In the genomic region with DNA sequence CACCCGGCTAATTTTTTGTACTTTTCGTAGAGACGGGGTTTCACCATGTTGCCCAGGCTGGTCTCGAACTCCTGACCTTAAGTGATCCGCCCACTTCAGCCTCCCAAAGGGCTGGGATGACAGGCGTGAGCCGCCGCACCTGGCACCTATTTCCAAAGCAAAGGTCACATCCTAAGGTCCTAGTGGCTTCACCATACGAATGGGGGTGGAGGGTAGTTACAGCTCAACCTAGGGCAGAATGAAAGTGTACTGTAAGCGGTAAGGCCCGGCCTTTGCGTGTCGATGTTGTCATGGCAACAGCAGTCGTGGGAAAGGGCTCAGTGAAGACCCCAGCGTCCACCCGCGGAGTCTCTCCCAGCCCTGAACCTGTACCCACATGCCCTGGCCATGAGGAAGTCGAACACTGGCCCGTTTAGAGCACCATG, we compare ENCODE assay signal across 1 cellular context.
TF ChIP-seq lines count a peak whose summit lies in the region.

No MANE protein-coding gene starts in this region.

TF ChIP-seq in HepG2, 621 proteins besides CTCF, POLR2A, EP300 and RAD21 (continues in another document):
- no peak for TF ChIP-seq ZSCAN31 (CRISPR knock-in tag; IDR thresholded peaks at IDR 0.05; ENCODE audit: low read depth)
- 0 out of 2 replicates have a peak, but pooled peaks have one; percentile 9 for TF ChIP-seq ZNF138 (CRISPR knock-in tag; IDR thresholded peaks at IDR 0.05; ENCODE audit: low read depth)
- no peak for TF ChIP-seq ZBTB40 (IDR thresholded peaks at IDR 0.05)
- no peak for TF ChIP-seq ZBTB40 (CRISPR knock-in tag; IDR thresholded peaks at IDR 0.05)
- no peak for TF ChIP-seq MTA3 (CRISPR knock-in tag; IDR thresholded peaks at IDR 0.05)
- TF ChIP-seq ZNF407 (CRISPR knock-in tag; IDR thresholded peaks at IDR 0.05; ENCODE audit: not compliant biosample characterization) = no peak
- TF ChIP-seq HDAC1 (CRISPR knock-in tag; IDR thresholded peaks at IDR 0.05) = 0 out of 2 replicates have a peak, but pooled peaks have one; percentile 12
- TF ChIP-seq, protein P1, sequence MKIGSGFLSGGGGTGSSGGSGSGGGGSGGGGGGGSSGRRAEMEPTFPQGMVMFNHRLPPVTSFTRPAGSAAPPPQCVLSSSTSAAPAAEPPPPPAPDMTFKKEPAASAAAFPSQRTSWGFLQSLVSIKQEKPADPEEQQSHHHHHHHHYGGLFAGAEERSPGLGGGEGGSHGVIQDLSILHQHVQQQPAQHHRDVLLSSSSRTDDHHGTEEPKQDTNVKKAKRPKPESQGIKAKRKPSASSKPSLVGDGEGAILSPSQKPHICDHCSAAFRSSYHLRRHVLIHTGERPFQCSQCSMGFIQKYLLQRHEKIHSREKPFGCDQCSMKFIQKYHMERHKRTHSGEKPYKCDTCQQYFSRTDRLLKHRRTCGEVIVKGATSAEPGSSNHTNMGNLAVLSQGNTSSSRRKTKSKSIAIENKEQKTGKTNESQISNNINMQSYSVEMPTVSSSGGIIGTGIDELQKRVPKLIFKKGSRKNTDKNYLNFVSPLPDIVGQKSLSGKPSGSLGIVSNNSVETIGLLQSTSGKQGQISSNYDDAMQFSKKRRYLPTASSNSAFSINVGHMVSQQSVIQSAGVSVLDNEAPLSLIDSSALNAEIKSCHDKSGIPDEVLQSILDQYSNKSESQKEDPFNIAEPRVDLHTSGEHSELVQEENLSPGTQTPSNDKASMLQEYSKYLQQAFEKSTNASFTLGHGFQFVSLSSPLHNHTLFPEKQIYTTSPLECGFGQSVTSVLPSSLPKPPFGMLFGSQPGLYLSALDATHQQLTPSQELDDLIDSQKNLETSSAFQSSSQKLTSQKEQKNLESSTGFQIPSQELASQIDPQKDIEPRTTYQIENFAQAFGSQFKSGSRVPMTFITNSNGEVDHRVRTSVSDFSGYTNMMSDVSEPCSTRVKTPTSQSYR (CRISPR knock-in tag; IDR thresholded peaks at IDR 0.05; ENCODE audit: borderline replicate concordance) = peak; percentile 46; the same call in 1 of the 2 replicates
- TF ChIP-seq ZBTB37 (CRISPR knock-in tag; IDR thresholded peaks at IDR 0.05) = peak; percentile 14; the same call in 1 of the 2 replicates
- 0 out of 2 replicates have a peak, but pooled peaks have one; percentile 49 for TF ChIP-seq LRRFIP1 (CRISPR knock-in tag; conservative IDR thresholded peaks at IDR 0.05)
- TF ChIP-seq FOXP1 (IDR thresholded peaks at IDR 0.05) = no peak
- TF ChIP-seq FOXP1 (CRISPR knock-in tag; IDR thresholded peaks at IDR 0.05) = no peak
- peak; percentile 40; the same call in 1 of the 2 replicates for TF ChIP-seq HMG20B (CRISPR knock-in tag; conservative IDR thresholded peaks at IDR 0.05)
- TF ChIP-seq SMC3 (IDR thresholded peaks at IDR 0.05; ENCODE audit: low read length) = no peak
- peak; percentile 87 for TF ChIP-seq CHD4 (IDR thresholded peaks at IDR 0.05; ENCODE audit: borderline replicate concordance, low read length)
- TF ChIP-seq SNAI1 (CRISPR knock-in tag; IDR thresholded peaks at IDR 0.05; ENCODE audit: borderline replicate concordance) = no peak
- no peak for TF ChIP-seq ZNF343 (CRISPR knock-in tag; IDR thresholded peaks at IDR 0.05)
- no peak for TF ChIP-seq PATZ1 (CRISPR knock-in tag; IDR thresholded peaks at IDR 0.05)
- 0 out of 2 replicates have a peak, but pooled peaks have one; percentile 42 for TF ChIP-seq ZMYM3 (CRISPR knock-in tag; IDR thresholded peaks at IDR 0.05)
- peak; percentile 62; the same call in 2 of the 3 replicates for TF ChIP-seq MXI1 (IDR thresholded peaks at IDR 0.05; ENCODE audit: borderline replicate concordance, low read depth, low read length)
